ENCODE assay signal across 12 cellular contexts in the genomic region with DNA sequence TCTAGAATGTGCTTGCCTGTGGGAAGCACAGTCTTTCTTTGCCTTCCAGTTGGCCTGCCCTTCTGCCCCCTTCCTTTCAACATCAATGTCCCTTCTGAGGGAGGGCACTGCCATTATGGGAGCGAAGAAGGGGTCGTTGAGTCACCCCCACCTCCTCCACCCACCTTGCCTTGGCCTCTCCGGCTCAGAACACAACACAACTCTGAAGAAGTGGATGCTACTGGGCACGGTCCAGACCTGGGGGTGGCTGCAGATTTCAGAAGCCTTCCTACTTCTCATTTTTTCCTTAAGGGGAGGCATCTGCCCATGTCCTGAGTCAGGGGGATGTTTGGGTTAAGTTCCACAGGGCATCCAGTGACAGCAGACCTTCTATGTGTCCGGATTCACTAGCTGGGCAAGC.
"Had no signal": no experiment of that assay in that cellular context is flagged by ENCODE, and none has a peak within 500 bp of the region (broad histone marks: within the 10 kb centered on the region; RNA-seq: fewer than 3 reads in every experiment).

No MANE protein-coding gene starts in this region.

- H3K36me3 ChIP-seq: cardiac muscle cell, colonic mucosa, neutrophil, SJCRH30 had no signal

- H3K4me3 Mint-ChIP-seq: activated naive CD8-positive, alpha-beta T cell treated with anti-CD3 and anti-CD28 coated beads for 36 hours; activated T-cell treated with anti-CD3 and anti-CD28 coated beads, Interleukin-2, amount 50 U/mL, for 72 hours; stimulated activated effector memory CD8-positive, alpha-beta T cell treated with anti-CD3 and anti-CD28 coated beads, Interleukin-12 subunit alpha, Interleukin-12 subunit beta, amount 100 ng/mL, for 72 hours had no signal

- H3K9me3 ChIP-seq: colonic mucosa, neutrophil, SJCRH30 had no signal

- H3K4me3 ChIP-seq: cardiac muscle cell, colonic mucosa, SJCRH30 had no signal

- H3K9me3 Mint-ChIP-seq: activated naive CD8-positive, alpha-beta T cell treated with anti-CD3 and anti-CD28 coated beads for 36 hours had no signal

- H3K27me3 ChIP-seq: cardiac muscle cell, colonic mucosa, neutrophil, SJCRH30 had no signal

- H3K27ac ChIP-seq: cardiac muscle cell, colonic mucosa, SJCRH30 had no signal

- DNase-seq: activated gamma-delta T cell treated with Interleukin-2 at 50 U/mL for 16 hours; activated naive CD8-positive, alpha-beta T cell treated with anti-CD3 and anti-CD28 coated beads for 36 hours; activated T-cell treated with anti-CD3 and anti-CD28 coated beads, Interleukin-2, amount 50 U/mL, for 72 hours; colonic mucosa; effector memory CD4-positive, alpha-beta T cell; hippocampal formation; SJCRH30; trophoblast cell had no signal

- H3K27ac Mint-ChIP-seq: activated naive CD8-positive, alpha-beta T cell treated with anti-CD3 and anti-CD28 coated beads for 36 hours; activated T-cell treated with anti-CD3 and anti-CD28 coated beads, Interleukin-2, amount 50 U/mL, for 72 hours; stimulated activated effector memory CD8-positive, alpha-beta T cell treated with anti-CD3 and anti-CD28 coated beads, Interleukin-12 subunit alpha, Interleukin-12 subunit beta, amount 100 ng/mL, for 72 hours had no signal

- H3K36me3 Mint-ChIP-seq: stimulated activated effector memory CD8-positive, alpha-beta T cell treated with anti-CD3 and anti-CD28 coated beads, Interleukin-12 subunit alpha, Interleukin-12 subunit beta, amount 100 ng/mL, for 72 hours had no signal

- H3K4me1 ChIP-seq: colonic mucosa, SJCRH30 had no signal

- ATAC-seq: activated CD4-positive, CD25-positive, alpha-beta regulatory T cell treated with anti-CD3 and anti-CD28 coated beads, Interleukin-2, amount 50 U/mL, for 24 hours; activated T-cell treated with anti-CD3 and anti-CD28 coated beads, Interleukin-2, amount 50 U/mL, for 72 hours; stimulated activated effector memory CD8-positive, alpha-beta T cell treated with anti-CD3 and anti-CD28 coated beads, Interleukin-12 subunit alpha, Interleukin-12 subunit beta, amount 100 ng/mL, for 72 hours had no signal
